Comparison of ENCODE assay signal across 35 cellular contexts in genomic region chr14:70152081-70152480, GRCh38. TPM values are rescaled to one million over a fixed set of nuclear protein-coding genes. Genes with fewer than 3 reads are reported as not detected.
"Had no signal": no experiment of that assay in that cellular context is flagged by ENCODE, and none has a peak within 500 bp of the region (broad histone marks: within the 10 kb centered on the region; RNA-seq: fewer than 3 reads in every experiment).

No MANE protein-coding gene starts in this region.

- H3K27ac Mint-ChIP-seq: activated B cell treated with CpG ODN at 0.5 μM for 24 hours; activated CD4-positive, alpha-beta memory T cell treated with anti-CD3 and anti-CD28 coated beads for 36 hours; activated CD4-positive, alpha-beta T cell treated with anti-CD3 and anti-CD28 coated beads, Interleukin-2, amount 10 ng/mL, durations not matched to agents 24 days and 14 days; activated CD8-positive, alpha-beta T cell treated with anti-CD3 and anti-CD28 coated beads for 36 hours; activated naive CD4-positive, alpha-beta T cell treated with anti-CD3 and anti-CD28 coated beads for 36 hours; activated naive CD4-positive, alpha-beta T cell treated with anti-CD3 and anti-CD28 coated beads, Interleukin-2, amount 50 U/mL, for 72 hours; activated naive CD8-positive, alpha-beta T cell treated with anti-CD3 and anti-CD28 coated beads for 36 hours; activated T-cell treated with anti-CD3 and anti-CD28 coated beads, Interleukin-2, amount 50 U/mL, for 72 hours; activated T-helper 1 cell treated with anti-CD3 and anti-CD28 coated beads, Interleukin-12 subunit alpha, Interleukin-12 subunit beta, Interleukin-2, Interleukin-4 antibody, amounts not matched to agents 30 ng/mL and 10 ng/mL and 1 ng/mL, durations not matched to agents 14 hours and 24 hours and 36 hours; activated T-helper 17 cell treated with anti-CD3 and anti-CD28 coated beads, Interleukin-2, amount 50 U/mL, for 72 hours; T-helper 1 cell treated with Interleukin-12 subunit alpha and Interleukin-12 subunit beta and Interleukin-4 antibody, amounts not matched to agents 30 μg/mL and 1 μg/mL, for 36 hours; T-helper 2 cell treated with Interferon-gamma antibody and Interleukin-4, amounts not matched to agents 5 μg/mL and 100 μg/mL, for 36 hours had no signal

- H3K4me3 ChIP-seq: adrenal gland, body of pancreas, breast epithelium had no signal

- H3K36me3 Mint-ChIP-seq: activated CD4-positive, alpha-beta memory T cell treated with anti-CD3 and anti-CD28 coated beads for 36 hours; activated naive CD4-positive, alpha-beta T cell treated with anti-CD3 and anti-CD28 coated beads, Interleukin-2, amount 50 U/mL, for 72 hours; activated naive CD8-positive, alpha-beta T cell treated with anti-CD3 and anti-CD28 coated beads for 36 hours had no signal

- H3K27me3 ChIP-seq: adrenal gland, body of pancreas, brain microvascular endothelial cell had no signal

- H3K4me1 Mint-ChIP-seq: activated B cell treated with CpG ODN at 0.5 μM for 24 hours; activated CD4-positive, alpha-beta T cell treated with anti-CD3 and anti-CD28 coated beads, Interleukin-2, amount 10 ng/mL, durations not matched to agents 24 days and 14 days; activated naive CD8-positive, alpha-beta T cell treated with anti-CD3 and anti-CD28 coated beads for 36 hours; activated T-helper 17 cell treated with anti-CD3 and anti-CD28 coated beads, Interleukin-2, amount 50 U/mL, for 72 hours had no signal

- ATAC-seq: activated CD8-positive, alpha-beta T cell treated with anti-CD3 and anti-CD28 coated beads for 36 hours; activated naive CD4-positive, alpha-beta T cell treated with anti-CD3 and anti-CD28 coated beads, Interleukin-2, amount 50 U/mL, for 72 hours; activated T-cell treated with anti-CD3 and anti-CD28 coated beads, Interleukin-2, amount 50 U/mL, for 4 hours; activated T-cell treated with anti-CD3 and anti-CD28 coated beads, Interleukin-2, amount 50 U/mL, for 72 hours; activated T-helper 17 cell treated with anti-CD3 and anti-CD28 coated beads, Interleukin-2, amount 50 U/mL, for 72 hours; body of pancreas had no signal

- DNase-seq: activated B cell treated with CpG ODN at 0.5 μM for 24 hours; activated CD4-positive, alpha-beta memory T cell treated with anti-CD3 and anti-CD28 coated beads for 36 hours; activated CD4-positive, alpha-beta T cell treated with anti-CD3 and anti-CD28 coated beads for 4 hours; activated CD4-positive, alpha-beta T cell treated with anti-CD3 and anti-CD28 coated beads, Interleukin-2, amount 10 ng/mL, durations not matched to agents 24 days and 14 days; activated CD4-positive, alpha-beta T cell treated with anti-CD3 and anti-CD28 coated beads, Interleukin-2, amount 50 U/mL, for 1 hour; activated CD4-positive, alpha-beta T cell treated with anti-CD3 and anti-CD28 coated beads, Interleukin-2, amount 50 U/mL, for 4 hours; activated CD4-positive, CD25-positive, alpha-beta regulatory T cell treated with anti-CD3 and anti-CD28 coated beads, Interleukin-2, amount 50 U/mL, for 72 hours; activated CD8-positive, alpha-beta memory T cell treated with anti-CD3 and anti-CD28 coated beads, Interleukin-2, amount 50 U/mL, for 4 hours; activated CD8-positive, alpha-beta T cell treated with anti-CD3 and anti-CD28 coated beads for 36 hours; activated effector memory CD4-positive, alpha-beta T cell treated with anti-CD3 and anti-CD28 coated beads, Interleukin-2, amount 50 U/mL, for 16 hours; activated gamma-delta T cell treated with Interleukin-2 at 50 U/mL for 16 hours; activated naive CD4-positive, alpha-beta T cell; activated naive CD4-positive, alpha-beta T cell treated with anti-CD3 and anti-CD28 coated beads for 36 hours; activated naive CD4-positive, alpha-beta T cell treated with anti-CD3 and anti-CD28 coated beads, Interleukin-2, amount 50 U/mL, for 16 hours; activated naive CD8-positive, alpha-beta T cell treated with anti-CD3 and anti-CD28 coated beads for 36 hours; activated T-cell treated with anti-CD3 and anti-CD28 coated beads for 4 hours; activated T-cell treated with anti-CD3 and anti-CD28 coated beads, Interleukin-2, amount 50 U/mL, for 1 hour; activated T-cell treated with anti-CD3 and anti-CD28 coated beads, Interleukin-2, amount 50 U/mL, for 4 hours; activated T-cell treated with anti-CD3 and anti-CD28 coated beads, Interleukin-2, amount 50 U/mL, for 72 hours; adrenal gland; amniotic stem cell; aorta; body of pancreas; brain microvascular endothelial cell; central memory CD4-positive, alpha-beta T cell; T-helper 1 cell; T-helper 2 cell; T-helper 9 cell had no signal

- H3K9me3 Mint-ChIP-seq: activated B cell treated with CpG ODN at 0.5 μM for 24 hours; activated CD4-positive, alpha-beta memory T cell treated with anti-CD3 and anti-CD28 coated beads for 36 hours; activated CD4-positive, alpha-beta T cell treated with anti-CD3 and anti-CD28 coated beads, Interleukin-2, amount 10 ng/mL, durations not matched to agents 24 days and 14 days; activated CD8-positive, alpha-beta T cell treated with anti-CD3 and anti-CD28 coated beads for 36 hours; activated naive CD4-positive, alpha-beta T cell treated with anti-CD3 and anti-CD28 coated beads for 36 hours; activated naive CD4-positive, alpha-beta T cell treated with anti-CD3 and anti-CD28 coated beads, Interleukin-2, amount 50 U/mL, for 72 hours; activated naive CD8-positive, alpha-beta T cell treated with anti-CD3 and anti-CD28 coated beads for 36 hours; activated T-cell treated with anti-CD3 and anti-CD28 coated beads, Interleukin-2, amount 50 U/mL, for 4 hours; activated T-cell treated with anti-CD3 and anti-CD28 coated beads, Interleukin-2, amount 50 U/mL, for 72 hours; activated T-helper 1 cell treated with anti-CD3 and anti-CD28 coated beads, Interleukin-12 subunit alpha, Interleukin-12 subunit beta, Interleukin-2, Interleukin-4 antibody, amounts not matched to agents 30 ng/mL and 10 ng/mL and 1 ng/mL, durations not matched to agents 14 hours and 24 hours and 36 hours; activated T-helper 17 cell treated with anti-CD3 and anti-CD28 coated beads, Interleukin-2, amount 50 U/mL, for 72 hours; T-helper 1 cell treated with Interleukin-12 subunit alpha and Interleukin-12 subunit beta and Interleukin-4 antibody, amounts not matched to agents 30 μg/mL and 1 μg/mL, for 36 hours; T-helper 2 cell treated with Interferon-gamma antibody and Interleukin-4, amounts not matched to agents 5 μg/mL and 100 μg/mL, for 36 hours had no signal

- H3K4me3 Mint-ChIP-seq: activated B cell treated with CpG ODN at 0.5 μM for 24 hours; activated CD4-positive, alpha-beta memory T cell treated with anti-CD3 and anti-CD28 coated beads for 36 hours; activated CD4-positive, alpha-beta T cell treated with anti-CD3 and anti-CD28 coated beads, Interleukin-2, amount 10 ng/mL, durations not matched to agents 24 days and 14 days; activated CD8-positive, alpha-beta T cell treated with anti-CD3 and anti-CD28 coated beads for 36 hours; activated naive CD4-positive, alpha-beta T cell treated with anti-CD3 and anti-CD28 coated beads for 36 hours; activated naive CD8-positive, alpha-beta T cell treated with anti-CD3 and anti-CD28 coated beads for 36 hours; activated T-cell treated with anti-CD3 and anti-CD28 coated beads, Interleukin-2, amount 50 U/mL, for 4 hours; activated T-cell treated with anti-CD3 and anti-CD28 coated beads, Interleukin-2, amount 50 U/mL, for 72 hours; activated T-helper 1 cell treated with anti-CD3 and anti-CD28 coated beads, Interleukin-12 subunit alpha, Interleukin-12 subunit beta, Interleukin-2, Interleukin-4 antibody, amounts not matched to agents 30 ng/mL and 10 ng/mL and 1 ng/mL, durations not matched to agents 14 hours and 24 hours and 36 hours; activated T-helper 17 cell treated with anti-CD3 and anti-CD28 coated beads, Interleukin-2, amount 50 U/mL, for 72 hours; T-helper 1 cell treated with Interleukin-12 subunit alpha and Interleukin-12 subunit beta and Interleukin-4 antibody, amounts not matched to agents 30 μg/mL and 1 μg/mL, for 36 hours; T-helper 2 cell treated with Interferon-gamma antibody and Interleukin-4, amounts not matched to agents 5 μg/mL and 100 μg/mL, for 36 hours had no signal

- H3K36me3 ChIP-seq: adrenal gland, brain microvascular endothelial cell, breast epithelium had no signal

- H3K27ac ChIP-seq: adrenal gland, body of pancreas, brain microvascular endothelial cell, breast epithelium, VCaP had no signal

- H3K4me1 ChIP-seq: adrenal gland, body of pancreas, breast epithelium had no signal

- H3K9me3 ChIP-seq: adrenal gland, body of pancreas, breast epithelium had no signal

- H3K27me3 Mint-ChIP-seq: activated B cell treated with CpG ODN at 0.5 μM for 24 hours had no signal

RNA-seq across cellular contexts. Expression of gene SLC8A3, which starts 36.7 kb away (rescaled TPM):
- polyA plus RNA-seq: aorta had no signal
